Comparison of ENCODE assay signal across 18 cellular contexts in genomic region chr5:23316060-23316591, GRCh38.
"Had no signal": no experiment of that assay in that cellular context is flagged by ENCODE, and none has a peak within 500 bp of the region (broad histone marks: within the 10 kb centered on the region; RNA-seq: fewer than 3 reads in every experiment).

No MANE protein-coding gene starts in this region.

- H3K4me3 Mint-ChIP-seq: activated naive CD8-positive, alpha-beta T cell treated with anti-CD3 and anti-CD28 coated beads for 36 hours; activated T-helper 1 cell treated with anti-CD3 and anti-CD28 coated beads, Interleukin-12 subunit alpha, Interleukin-12 subunit beta, Interleukin-2, Interleukin-4 antibody, amounts not matched to agents 30 ng/mL and 10 ng/mL and 1 ng/mL, durations not matched to agents 14 hours and 24 hours and 36 hours; brain; central memory CD8-positive, alpha-beta T cell; immature natural killer cell; mesothelial cell of epicardium; nephron progenitor cell; stimulated activated naive CD8-positive, alpha-beta T cell treated with anti-CD3 and anti-CD28 coated beads, Interleukin-15, Interleukin-2, amounts not matched to agents 100 ng/mL and 50 ng/mL, for 24 hours had no signal

- H3K36me3 Mint-ChIP-seq: activated naive CD8-positive, alpha-beta T cell treated with anti-CD3 and anti-CD28 coated beads for 36 hours; brain; mesothelial cell of epicardium had no signal

- H3K27ac ChIP-seq: gastrocnemius medialis, spleen, suprapubic skin had no signal

- DNase-seq: activated CD4-positive, CD25-positive, alpha-beta regulatory T cell; activated naive CD8-positive, alpha-beta T cell treated with anti-CD3 and anti-CD28 coated beads for 36 hours; amygdala; cortex of kidney; effector CD8-positive, alpha-beta T cell; gastrocnemius medialis; heart left ventricle; immature natural killer cell; nephron progenitor cell; spleen; trophoblast cell had no signal

- H3K36me3 ChIP-seq: gastrocnemius medialis, heart left ventricle, spleen, suprapubic skin had no signal

- H3K9me3 Mint-ChIP-seq: brain, mesothelial cell of epicardium, nephron progenitor cell had no signal

- H3K27me3 ChIP-seq: gastrocnemius medialis, heart left ventricle, spleen, suprapubic skin had no signal

- H3K27me3 Mint-ChIP-seq: activated naive CD8-positive, alpha-beta T cell treated with anti-CD3 and anti-CD28 coated beads for 36 hours; central memory CD8-positive, alpha-beta T cell; stimulated activated naive CD8-positive, alpha-beta T cell treated with anti-CD3 and anti-CD28 coated beads, Interleukin-15, Interleukin-2, amounts not matched to agents 100 ng/mL and 50 ng/mL, for 24 hours had no signal

- ATAC-seq: gastrocnemius medialis, heart left ventricle, sciatic nerve had no signal

- H3K4me1 Mint-ChIP-seq: activated naive CD8-positive, alpha-beta T cell treated with anti-CD3 and anti-CD28 coated beads for 36 hours; central memory CD8-positive, alpha-beta T cell; immature natural killer cell; mesothelial cell of epicardium; nephron progenitor cell had no signal

- H3K4me1 ChIP-seq: gastrocnemius medialis, heart left ventricle, spleen, suprapubic skin had no signal

- H3K4me3 ChIP-seq: gastrocnemius medialis, heart left ventricle, spleen, suprapubic skin had no signal

- H3K27ac Mint-ChIP-seq: activated naive CD8-positive, alpha-beta T cell treated with anti-CD3 and anti-CD28 coated beads for 36 hours; activated T-helper 1 cell treated with anti-CD3 and anti-CD28 coated beads, Interleukin-12 subunit alpha, Interleukin-12 subunit beta, Interleukin-2, Interleukin-4 antibody, amounts not matched to agents 30 ng/mL and 10 ng/mL and 1 ng/mL, durations not matched to agents 14 hours and 24 hours and 36 hours; immature natural killer cell; mesothelial cell of epicardium; nephron progenitor cell; stimulated activated naive CD8-positive, alpha-beta T cell treated with anti-CD3 and anti-CD28 coated beads, Interleukin-15, Interleukin-2, amounts not matched to agents 100 ng/mL and 50 ng/mL, for 24 hours had no signal
